Comparison of ENCODE assay signal across 1 cellular context in the genomic region with DNA sequence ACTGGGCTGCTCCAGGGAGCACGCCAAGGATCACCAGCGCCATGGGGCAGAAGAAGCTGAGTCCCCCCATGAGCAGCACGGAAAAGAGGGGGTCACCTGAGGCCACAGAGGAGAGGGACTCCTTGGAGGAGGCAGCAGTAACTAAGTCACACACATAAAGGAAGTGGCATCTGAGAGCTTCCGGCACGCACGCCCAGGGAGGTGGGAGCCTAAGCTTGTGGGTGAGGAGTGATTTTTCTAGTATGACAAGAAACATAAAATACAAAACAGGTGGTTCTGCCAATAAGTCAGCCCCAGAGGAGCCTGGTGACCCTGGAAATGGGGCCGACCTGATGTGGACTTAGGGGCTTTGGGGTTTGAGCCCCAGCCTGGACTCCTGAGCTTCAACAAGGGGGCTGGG.
TF ChIP-seq lines count a peak whose summit lies in the region.

No MANE protein-coding gene starts in this region.

TF ChIP-seq in GM23338, 12 proteins besides CTCF, POLR2A, EP300 and RAD21 (continued from another document):
- TF ChIP-seq, protein P1, sequence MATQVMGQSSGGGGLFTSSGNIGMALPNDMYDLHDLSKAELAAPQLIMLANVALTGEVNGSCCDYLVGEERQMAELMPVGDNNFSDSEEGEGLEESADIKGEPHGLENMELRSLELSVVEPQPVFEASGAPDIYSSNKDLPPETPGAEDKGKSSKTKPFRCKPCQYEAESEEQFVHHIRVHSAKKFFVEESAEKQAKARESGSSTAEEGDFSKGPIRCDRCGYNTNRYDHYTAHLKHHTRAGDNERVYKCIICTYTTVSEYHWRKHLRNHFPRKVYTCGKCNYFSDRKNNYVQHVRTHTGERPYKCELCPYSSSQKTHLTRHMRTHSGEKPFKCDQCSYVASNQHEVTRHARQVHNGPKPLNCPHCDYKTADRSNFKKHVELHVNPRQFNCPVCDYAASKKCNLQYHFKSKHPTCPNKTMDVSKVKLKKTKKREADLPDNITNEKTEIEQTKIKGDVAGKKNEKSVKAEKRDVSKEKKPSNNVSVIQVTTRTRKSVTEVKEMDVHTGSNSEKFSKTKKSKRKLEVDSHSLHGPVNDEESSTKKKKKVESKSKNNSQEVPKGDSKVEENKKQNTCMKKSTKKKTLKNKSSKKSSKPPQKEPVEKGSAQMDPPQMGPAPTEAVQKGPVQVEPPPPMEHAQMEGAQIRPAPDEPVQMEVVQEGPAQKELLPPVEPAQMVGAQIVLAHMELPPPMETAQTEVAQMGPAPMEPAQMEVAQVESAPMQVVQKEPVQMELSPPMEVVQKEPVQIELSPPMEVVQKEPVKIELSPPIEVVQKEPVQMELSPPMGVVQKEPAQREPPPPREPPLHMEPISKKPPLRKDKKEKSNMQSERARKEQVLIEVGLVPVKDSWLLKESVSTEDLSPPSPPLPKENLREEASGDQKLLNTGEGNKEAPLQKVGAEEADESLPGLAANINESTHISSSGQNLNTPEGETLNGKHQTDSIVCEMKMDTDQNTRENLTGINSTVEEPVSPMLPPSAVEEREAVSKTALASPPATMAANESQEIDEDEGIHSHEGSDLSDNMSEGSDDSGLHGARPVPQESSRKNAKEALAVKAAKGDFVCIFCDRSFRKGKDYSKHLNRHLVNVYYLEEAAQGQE (IDR thresholded peaks at IDR 0.05; ENCODE audit: unreplicated experiment), result no peak
- no peak for TF ChIP-seq ZNF114 (CRISPR knock-in tag; IDR thresholded peaks at IDR 0.05)
- TF ChIP-seq, protein P2, sequence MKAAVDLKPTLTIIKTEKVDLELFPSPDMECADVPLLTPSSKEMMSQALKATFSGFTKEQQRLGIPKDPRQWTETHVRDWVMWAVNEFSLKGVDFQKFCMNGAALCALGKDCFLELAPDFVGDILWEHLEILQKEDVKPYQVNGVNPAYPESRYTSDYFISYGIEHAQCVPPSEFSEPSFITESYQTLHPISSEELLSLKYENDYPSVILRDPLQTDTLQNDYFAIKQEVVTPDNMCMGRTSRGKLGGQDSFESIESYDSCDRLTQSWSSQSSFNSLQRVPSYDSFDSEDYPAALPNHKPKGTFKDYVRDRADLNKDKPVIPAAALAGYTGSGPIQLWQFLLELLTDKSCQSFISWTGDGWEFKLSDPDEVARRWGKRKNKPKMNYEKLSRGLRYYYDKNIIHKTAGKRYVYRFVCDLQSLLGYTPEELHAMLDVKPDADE (IDR thresholded peaks at IDR 0.05), result no peak
- no peak for TF ChIP-seq ZNF331 (CRISPR knock-in tag; IDR thresholded peaks at IDR 0.05; ENCODE audit: low read depth)
- TF ChIP-seq CREB1 (CRISPR knock-in tag; IDR thresholded peaks at IDR 0.05; ENCODE audit: low read depth), result no peak
- TF ChIP-seq JUNB (IDR thresholded peaks at IDR 0.05; ENCODE audit: unreplicated experiment), result no peak
- no peak for TF ChIP-seq EZH2phosphoT487 (IDR thresholded peaks at IDR 0.05; ENCODE audit: unreplicated experiment)
